Comparison of ENCODE assay signal across 8 cellular contexts in genomic region chrX:48958635-48959094, GRCh38.
DNase-seq lines count a peak whose midpoint lies in the region; ATAC-seq and TF ChIP-seq lines count a peak whose summit lies in the region.

No MANE protein-coding gene starts in this region.

- peaks cover 33% of the 10 kb centered on the region for H3K4me1 Mint-ChIP-seq in stimulated activated effector memory CD8-positive, alpha-beta T cell treated with anti-CD3 and anti-CD28 coated beads, Interleukin-12 subunit alpha, Interleukin-12 subunit beta, amount 100 ng/mL, for 72 hours

- no peak for TF ChIP-seq CTCF in brain microvascular endothelial cell (IDR thresholded peaks at IDR 0.05; ENCODE audit: low read depth, low read length, missing control alignments)

- DNase-seq in NCI-H146 (lab: John Stamatoyannopoulos, UW) (peak; percentile 39), NCI-H146 treated with DMSO at 0.1 percent for 48 hours (lab: John Stamatoyannopoulos, UW; ENCODE audit: unreplicated experiment) (no peak), OCI-M1 (lab: John Stamatoyannopoulos, UW) (peak; percentile 57), brain microvascular endothelial cell (peak; percentile 65), islet precursor cell (peak; percentile 76)
- DNase-seq in stimulated activated effector memory CD8-positive, alpha-beta T cell treated with anti-CD3 and anti-CD28 coated beads, Interleukin-12 subunit alpha, Interleukin-12 subunit beta, amount 100 ng/mL, for 72 hours (ENCODE audit: low spot score in 2 of 2) = no peak

- H3K4me3 ChIP-seq in brain microvascular endothelial cell (ENCODE audit: low read depth, low read length) = peak overlapping the region; percentile 58

- peak overlapping the region; percentile 100 for H3K27ac ChIP-seq in brain microvascular endothelial cell

- peaks cover 58% of the 10 kb centered on the region for H3K36me3 Mint-ChIP-seq in stimulated activated effector memory CD8-positive, alpha-beta T cell treated with anti-CD3 and anti-CD28 coated beads, Interleukin-12 subunit alpha, Interleukin-12 subunit beta, amount 100 ng/mL, for 72 hours

- peak overlapping the region; percentile 94 for H3K4me3 Mint-ChIP-seq in stimulated activated effector memory CD8-positive, alpha-beta T cell treated with anti-CD3 and anti-CD28 coated beads, Interleukin-12 subunit alpha, Interleukin-12 subunit beta, amount 100 ng/mL, for 72 hours

- in situ Hi-C loops in brain microvascular endothelial cell (cut with HindIII; ENCODE audit: low pct_ligation_motif_present, low sequenced_read_pairs) = no loop called here

- H3K36me3 ChIP-seq in brain microvascular endothelial cell (replicated peaks) = no peaks in the 10 kb centered on the region

- ATAC-seq in stimulated activated effector memory CD8-positive, alpha-beta T cell treated with anti-CD3 and anti-CD28 coated beads, Interleukin-12 subunit alpha, Interleukin-12 subunit beta, amount 100 ng/mL, for 72 hours = no peak
- ATAC-seq in GM19328 (IDR thresholded peaks at IDR 0.05; ENCODE audit: unreplicated experiment) (no peak), HG03432 (IDR thresholded peaks at IDR 0.05; ENCODE audit: unreplicated experiment) (no peak)

- H3K27me3 ChIP-seq in brain microvascular endothelial cell (replicated peaks) = no peaks in the 10 kb centered on the region

- peak overlapping the region; percentile 99 for H3K27ac Mint-ChIP-seq in stimulated activated effector memory CD8-positive, alpha-beta T cell treated with anti-CD3 and anti-CD28 coated beads, Interleukin-12 subunit alpha, Interleukin-12 subunit beta, amount 100 ng/mL, for 72 hours

- no peaks in the 10 kb centered on the region for H3K9me3 Mint-ChIP-seq in stimulated activated effector memory CD8-positive, alpha-beta T cell treated with anti-CD3 and anti-CD28 coated beads, Interleukin-12 subunit alpha, Interleukin-12 subunit beta, amount 100 ng/mL, for 72 hours

Comparison
In these comparisons a context has a peak if more than half of its experiments do, and no peak if none do; other contexts are left out.
1. DNase-seq: peak in NCI-H146 (single experiment), OCI-M1 (single experiment), brain microvascular endothelial cell (single experiment) and islet precursor cell (single experiment); none in NCI-H146 treated with DMSO at 0.1 percent for 48 hours (single experiment) and stimulated activated effector memory CD8-positive, alpha-beta T cell treated with anti-CD3 and anti-CD28 coated beads, Interleukin-12 subunit alpha, Interleukin-12 subunit beta, amount 100 ng/mL, for 72 hours (0 of 2).